In the genomic region with DNA sequence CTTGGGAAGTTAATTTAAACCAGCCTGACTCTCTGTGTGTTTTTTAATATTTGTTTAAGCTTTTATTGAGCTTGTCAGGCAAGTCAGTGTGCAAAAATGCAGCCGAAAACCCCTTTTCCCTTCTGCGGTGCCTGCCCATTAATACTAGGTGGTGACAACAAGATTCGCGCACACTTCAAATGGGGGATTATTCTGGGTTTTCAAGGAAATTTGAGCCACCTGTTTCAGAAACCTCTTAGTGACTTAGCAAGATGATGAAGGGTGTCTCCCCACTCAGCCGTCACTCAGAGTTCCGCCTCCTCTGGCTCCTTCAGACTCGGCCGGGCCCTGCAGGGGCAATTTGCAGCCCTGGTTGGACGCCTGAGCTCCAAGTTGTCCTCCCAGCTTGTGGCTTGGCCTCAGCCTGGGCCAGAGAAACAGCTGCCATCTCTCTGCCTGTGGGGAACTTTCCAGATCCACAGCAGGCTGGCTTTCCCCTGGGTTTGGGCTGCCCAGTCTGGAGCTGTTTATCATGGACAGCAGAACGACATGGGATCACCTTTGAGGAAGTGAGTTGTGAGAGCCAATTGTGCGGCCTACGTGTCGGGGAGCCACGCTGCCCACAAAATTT, we compare ENCODE assay signal across 10 cellular contexts.
DNase-seq lines count a peak whose midpoint lies in the region; ATAC-seq and TF ChIP-seq lines count a peak whose summit lies in the region.
"Had no signal": no experiment of that assay in that cellular context is flagged by ENCODE, and none has a peak within 500 bp of the region (broad histone marks: within the 10 kb centered on the region; RNA-seq: fewer than 3 reads in every experiment).

No MANE protein-coding gene starts in this region.

- no peak overlapping the region for H2BK12ac ChIP-seq in neuronal stem cell (ENCODE audit: low read length)

- H3K4me2 ChIP-seq in neuronal stem cell (ENCODE audit: insufficient read depth, low read length, poor library complexity, severe bottlenecking) (no peak overlapping the region), PC-9 (no peak overlapping the region)

- H3K79me2 ChIP-seq in PC-9 (ENCODE audit: low read depth) = no peaks in the 10 kb centered on the region

- H3K27me3 ChIP-seq in CD8-positive, alpha-beta memory T cell (ENCODE audit: insufficient read depth, low read length, poor library complexity, severe bottlenecking) = no peaks in the 10 kb centered on the region
- H3K27me3 ChIP-seq in neuronal stem cell (ENCODE audit: control insufficient read depth in 3 of 3, insufficient read depth in 3 of 3, low read depth in 1 of 3, low read length in 3 of 3) = no peaks in the 10 kb centered on the region
- H3K27me3 ChIP-seq in PC-9 (ENCODE audit: insufficient read depth, low read depth) = no peaks in the 10 kb centered on the region
- H3K27me3 ChIP-seq: Peyer's patch had no signal

- H3K4me3 ChIP-seq in CD8-positive, alpha-beta memory T cell (ENCODE audit: low read length) = no peak overlapping the region
- no peak overlapping the region for H3K4me3 ChIP-seq in neuronal stem cell (ENCODE audit: low read length in 2 of 2)
- no peak overlapping the region for H3K4me3 ChIP-seq in PC-9
- H3K4me3 ChIP-seq: Peyer's patch had no signal

- peak; percentile 84 for ATAC-seq in Right ventricle myocardium superior (ENCODE audit: poor library complexity)
- ATAC-seq in GM18517 (IDR thresholded peaks at IDR 0.05; ENCODE audit: unreplicated experiment) = no peak

- no peak overlapping the region for H3K4me3 Mint-ChIP-seq in CD8-positive, alpha-beta memory T cell

- no peak for DNase-seq in CD8-positive, alpha-beta memory T cell
- DNase-seq in NCI-H524 (lab: John Stamatoyannopoulos, UW) = peak; percentile 66 to 88
- peak; percentile 79 for DNase-seq in Right ventricle myocardium superior
- no peak for DNase-seq in neuronal stem cell (ENCODE audit: low spot score)
- DNase-seq in OCI-M1 (lab: John Stamatoyannopoulos, UW) = no peak
- no peak for DNase-seq in NCI-H345 treated with DMSO at 0.1 percent for 48 hours (lab: John Stamatoyannopoulos, UW; ENCODE audit: unreplicated experiment)
- DNase-seq in PC-9 = no peak
- DNase-seq: MM.1S, Peyer's patch had no signal

- H3K36me3 Mint-ChIP-seq in CD8-positive, alpha-beta memory T cell = no peaks in the 10 kb centered on the region

- no peak overlapping the region for H3K27ac Mint-ChIP-seq in CD8-positive, alpha-beta memory T cell

- no peak overlapping the region for H2AK5ac ChIP-seq in neuronal stem cell (ENCODE audit: low read depth, low read length)

- no peaks in the 10 kb centered on the region for H3K9me2 ChIP-seq in PC-9 (ENCODE audit: insufficient read depth)

- peaks cover 3 to 4% of the 10 kb centered on the region in 2 donors for H3K27me3 Mint-ChIP-seq in CD8-positive, alpha-beta memory T cell

- no peak overlapping the region for H4K91ac ChIP-seq in neuronal stem cell (ENCODE audit: low read depth, low read length, poor library complexity)

- H3K79me1 ChIP-seq in neuronal stem cell (ENCODE audit: low read depth, low read length) = no peaks in the 10 kb centered on the region

- H3K9me3 Mint-ChIP-seq in CD8-positive, alpha-beta memory T cell = no peaks in the 10 kb centered on the region

- POLR2A ChIA-PET in CD8-positive, alpha-beta memory T cell (lab: Charles Lee) = no interaction called here
- POLR2A ChIA-PET in PC-9 (lab: Charles Lee; ENCODE audit: unreplicated experiment) = no interaction called here

- no peak overlapping the region for H2BK5ac ChIP-seq in neuronal stem cell (ENCODE audit: low read length)

- no peak for TF ChIP-seq CTCF in PC-9 (conservative IDR thresholded peaks at IDR 0.05)

- no peak overlapping the region for H3K4ac ChIP-seq in neuronal stem cell (ENCODE audit: low read length)

- no peak overlapping the region for H3K14ac ChIP-seq in neuronal stem cell (ENCODE audit: low read length)

- no peak overlapping the region for H3K9ac ChIP-seq in neuronal stem cell (ENCODE audit: low read depth, low read length, poor library complexity)

- no peak overlapping the region for H2BK15ac ChIP-seq in neuronal stem cell (ENCODE audit: low read length)

- CTCF ChIA-PET in CD8-positive, alpha-beta memory T cell (lab: Charles Lee) = no interaction called here
- CTCF ChIA-PET in PC-9 (lab: Charles Lee) = no interaction called here

- H3K4me1 Mint-ChIP-seq in CD8-positive, alpha-beta memory T cell = no peaks in the 10 kb centered on the region

- H3K18ac ChIP-seq in neuronal stem cell (ENCODE audit: low read length) = peak overlapping the region; percentile 23

- peak overlapping the region; percentile 2 for H3K23ac ChIP-seq in neuronal stem cell (ENCODE audit: low read depth, low read length, poor library complexity)

- no peak overlapping the region for H2BK120ac ChIP-seq in neuronal stem cell (ENCODE audit: low read depth, low read length)

- no peaks in the 10 kb centered on the region for H3K36me3 ChIP-seq in CD8-positive, alpha-beta memory T cell (ENCODE audit: insufficient read depth, low read length)
- H3K36me3 ChIP-seq in neuronal stem cell (replicated peaks in 1 of 2; ENCODE audit: control insufficient read depth in 2 of 2, insufficient read depth in 2 of 2, low read length in 2 of 2) = no peaks in the 10 kb centered on the region
- H3K36me3 ChIP-seq in PC-9 (ENCODE audit: low read depth) = no peaks in the 10 kb centered on the region
- H3K36me3 ChIP-seq: Peyer's patch had no signal

- H4K8ac ChIP-seq in neuronal stem cell (ENCODE audit: low read depth, low read length) = no peak overlapping the region

- no TSS peak for BruUV-seq in PC-9 (replicated peaks; lab: Mats Ljungman, UMichigan)

- intact Hi-C loops in Right ventricle myocardium superior (cut with DNase I) = no loop called here
- intact Hi-C loops in PC-9 (cut with micrococcal nuclease; ENCODE audit: unreplicated experiment) = no loop called here

- WGBS in neuronal stem cell (ENCODE audit: extremely low coverage in 2 of 2, insufficient read length in 2 of 2, insufficient replicate concordance in 1 of 2), 2 donors = no CpG with 5 or more reads among the region's 14 CpGs

- H2AFZ ChIP-seq in neuronal stem cell (ENCODE audit: low read length) (peak overlapping the region; percentile 66), PC-9 (no peak overlapping the region)

- H3K4me1 ChIP-seq in CD8-positive, alpha-beta memory T cell (ENCODE audit: insufficient read depth, low read length) = no peaks in the 10 kb centered on the region
- H3K4me1 ChIP-seq in neuronal stem cell (ENCODE audit: control insufficient read depth in 2 of 2, insufficient read depth in 1 of 2, low read depth in 1 of 2, low read length in 2 of 2) = peaks cover 8 to 14% of the 10 kb centered on the region in 2 donors
- peaks cover 27% of the 10 kb centered on the region for H3K4me1 ChIP-seq in PC-9 (replicated peaks; ENCODE audit: insufficient read depth)
- H3K4me1 ChIP-seq: Peyer's patch had no signal

- no peaks in the 10 kb centered on the region for H3K9me3 ChIP-seq in CD8-positive, alpha-beta memory T cell (ENCODE audit: low read length)
- H3K9me3 ChIP-seq in neuronal stem cell (replicated peaks in 1 of 2; ENCODE audit: control insufficient read depth in 2 of 2, insufficient read depth in 1 of 2, low read depth in 1 of 2, low read length in 2 of 2) (no peaks in the 10 kb centered on the region), PC-9 (ENCODE audit: insufficient read depth, low read depth) (no peaks in the 10 kb centered on the region; the same call in 1 of the 2 replicates)
- H3K9me3 ChIP-seq: Peyer's patch had no signal

- no peaks in the 10 kb centered on the region for H4K20me1 ChIP-seq in PC-9 (ENCODE audit: insufficient read depth)

- peaks cover 7% of the 10 kb centered on the region; the same call in 1 of the 2 replicates for H3F3A ChIP-seq in PC-9 (ENCODE audit: insufficient read depth, low read depth)

- peak overlapping the region; percentile 16 for H3K27ac ChIP-seq in CD8-positive, alpha-beta memory T cell (ENCODE audit: low read depth, low read length)
- H3K27ac ChIP-seq in neuronal stem cell (replicated peaks; ENCODE audit: low read length) (peak overlapping the region; percentile 30), PC-9 (no peak overlapping the region)
- H3K27ac ChIP-seq: Peyer's patch had no signal

Comparison
In these comparisons a context has a peak if more than half of its experiments do, and no peak if none do; other contexts are left out.
1. DNase-seq: peak in NCI-H524 (2 of 2) and Right ventricle myocardium superior (single experiment); none in CD8-positive, alpha-beta memory T cell (0 of 5), neuronal stem cell (single experiment), OCI-M1 (single experiment), NCI-H345 treated with DMSO at 0.1 percent for 48 hours (single experiment) and PC-9 (0 of 2).